Comparison of ENCODE assay signal across 9 cellular contexts in the genomic region with DNA sequence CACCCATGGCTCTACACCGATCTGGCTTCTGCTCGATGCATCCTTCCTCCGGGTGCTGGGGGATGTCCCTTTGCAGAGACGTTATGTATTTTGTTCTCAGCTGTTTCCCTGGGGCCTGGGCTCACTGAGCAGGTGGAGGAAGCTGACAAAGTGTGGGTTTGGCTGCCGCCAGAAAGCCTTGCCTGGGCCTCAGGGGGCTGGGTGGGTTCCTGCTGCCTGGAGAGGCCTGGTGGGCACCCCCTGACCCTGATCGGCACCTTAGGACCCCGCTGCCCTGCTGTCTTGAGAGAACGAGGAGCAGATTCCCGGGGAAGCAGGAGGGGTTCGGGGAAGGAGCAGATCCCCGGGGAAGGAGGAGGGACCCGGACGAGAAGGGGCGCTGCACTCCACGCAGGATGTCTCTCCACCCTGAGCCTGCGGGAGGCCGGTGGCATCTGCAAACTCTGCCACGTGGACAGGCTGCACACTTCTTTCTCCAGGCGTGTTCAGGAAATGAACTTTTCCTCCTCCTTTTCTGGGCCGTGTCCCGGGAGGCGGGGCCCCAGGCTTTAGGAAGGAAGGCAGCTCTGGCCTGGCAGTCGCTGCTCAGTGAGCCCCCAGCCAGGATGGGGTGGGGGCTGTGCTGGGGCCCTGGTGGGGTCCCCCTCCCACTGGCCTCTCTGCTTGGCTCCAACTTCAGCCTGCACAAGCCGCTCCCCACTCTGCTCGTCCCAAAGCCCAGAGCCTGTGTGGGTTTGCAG.
A peak's percentile ranks its signal among the peaks of the same experiment; 100 is the strongest.
DNase-seq lines count a peak whose midpoint lies in the region; ATAC-seq and TF ChIP-seq lines count a peak whose summit lies in the region.
"Had no signal": no experiment of that assay in that cellular context is flagged by ENCODE, and none has a peak within 500 bp of the region (broad histone marks: within the 10 kb centered on the region; RNA-seq: fewer than 3 reads in every experiment).

No MANE protein-coding gene starts in this region.

- H3K27ac ChIP-seq in colonic mucosa = peak overlapping the region; percentile 36

- H3K4me1 ChIP-seq in colonic mucosa (peaks cover 8% of the 10 kb centered on the region), mucosa of stomach (ENCODE audit: control insufficient read depth, insufficient read depth, low read length) (peaks cover 16% of the 10 kb centered on the region)

- H3K4me3 ChIP-seq in HFF-Myc (replicated peaks; ENCODE audit: low read depth, low read length) = no peak overlapping the region
- H3K4me3 ChIP-seq in colonic mucosa = no peak overlapping the region
- no peak overlapping the region for H3K4me3 ChIP-seq in mucosa of stomach (ENCODE audit: low read length)

- H3K27me3 ChIP-seq in colonic mucosa (no peaks in the 10 kb centered on the region), mucosa of stomach (ENCODE audit: control insufficient read depth, insufficient read depth, low read length) (no peaks in the 10 kb centered on the region)

- intact Hi-C loops in colonic mucosa (cut with DNase I) = no loop called here

- H3K36me3 ChIP-seq in colonic mucosa (no peaks in the 10 kb centered on the region), mucosa of stomach (ENCODE audit: control insufficient read depth, insufficient read depth, low read length) (no peaks in the 10 kb centered on the region)

- peak; percentile 84 for DNase-seq in A172 (ENCODE audit: low spot score)
- peak; percentile 59 for DNase-seq in HFF-Myc (ENCODE audit: extremely low read depth, low read depth)
- DNase-seq in colonic mucosa = peak; percentile 77
- no peak for DNase-seq in SIG-M5 treated with dmso at 0.1 percent for 504 hours (lab: John Stamatoyannopoulos, UW; ENCODE audit: unreplicated experiment)
- DNase-seq: cerebellar nuclear complex had no signal

- TF ChIP-seq CTCF in HFF-Myc (IDR thresholded peaks at IDR 0.05; ENCODE audit: low read depth, low read length, missing control alignments) = no peak
- TF ChIP-seq CTCF in colonic mucosa (IDR thresholded peaks at IDR 0.05) = no peak

- H3K9ac ChIP-seq in colonic mucosa (ENCODE audit: low read depth in 2 of 2, low read length in 2 of 2) (peak overlapping the region in 1 of 2 donors; percentile 4), mucosa of stomach (ENCODE audit: low read length) (peak overlapping the region; percentile 34)

- ATAC-seq in GM21576 (IDR thresholded peaks at IDR 0.05; ENCODE audit: unreplicated experiment) (no peak), GM21529 (IDR thresholded peaks at IDR 0.05; ENCODE audit: unreplicated experiment) (no peak), GM18873 (IDR thresholded peaks at IDR 0.05; ENCODE audit: low FRiP score, unreplicated experiment) (no peak)

- H3K9me3 ChIP-seq in colonic mucosa (no peaks in the 10 kb centered on the region), mucosa of stomach (ENCODE audit: control insufficient read depth, low read length) (no peaks in the 10 kb centered on the region)
